ENCODE assay signal across 14 cellular contexts in genomic region chr10:104036518-104037260, GRCh38. TPM values are rescaled to one million over a fixed set of nuclear protein-coding genes. Genes with fewer than 3 reads are reported as not detected.
DNase-seq lines count a peak whose midpoint lies in the region; ATAC-seq, FAIRE-seq and TF ChIP-seq lines count a peak whose summit lies in the region.
"Had no signal": no experiment of that assay in that cellular context is flagged by ENCODE, and none has a peak within 500 bp of the region (broad histone marks: within the 10 kb centered on the region; RNA-seq: fewer than 3 reads in every experiment).

No MANE protein-coding gene starts in this region.

- no peak overlapping the region for H2AFZ ChIP-seq in HepG2 (ENCODE audit: low read length)

- H3K27ac Mint-ChIP-seq in glutamatergic neuron (ENCODE audit: unreplicated experiment), result peak overlapping the region; percentile 17
- H3K27ac Mint-ChIP-seq: CD8-positive, alpha-beta T cell had no signal

- H3K9me3 ChIP-seq in HepG2 (ENCODE audit: low read length), result no peaks in the 10 kb centered on the region
- no peaks in the 10 kb centered on the region for H3K9me3 ChIP-seq in right lobe of liver
- no peaks in the 10 kb centered on the region for H3K9me3 ChIP-seq in vagina
- no peaks in the 10 kb centered on the region for H3K9me3 ChIP-seq in spleen

- H3K4me3 ChIP-seq in HepG2 (replicated peaks in 1 of 3; ENCODE audit: insufficient read depth in 1 of 3, low read depth in 2 of 3, low read length in 3 of 3), result no peak overlapping the region
- H3K4me3 ChIP-seq in right lobe of liver, result no peak overlapping the region
- H3K4me3 ChIP-seq in vagina, result no peak overlapping the region
- no peak overlapping the region for H3K4me3 ChIP-seq in spleen

- WGBS in HepG2 (ENCODE audit: low lambda C conversion rate), result 35% methylated on average over 13 of the region's 21 CpGs
- 60% methylated on average over 10 of the region's 21 CpGs for WGBS in right lobe of liver (ENCODE audit: insufficient coverage, low coverage, low lambda C conversion rate, missing lambda C conversion rate)
- 69 to 78% (median 74%) methylated on average over 11 to 21 of the region's 21 CpGs for WGBS in spleen, 5 donors

- no peaks in the 10 kb centered on the region for H3K79me2 ChIP-seq in HepG2 (ENCODE audit: insufficient read depth, low read length)

- in situ Hi-C loops in HepG2 (cut with HindIII; ENCODE audit: extremely low pct_ligation_motif_present, low pct_unique_long_range_greater_than_20kb), result no loop called here

- no peak for DNase-seq in HepG2 (ENCODE audit: low spot score)
- DNase-seq in right lobe of liver, result no peak
- peak; percentile 1 for DNase-seq in NCI-H2227 treated with DMSO at 0.1 percent for 48 hours (lab: John Stamatoyannopoulos, UW)
- DNase-seq in glutamatergic neuron, result no peak
- DNase-seq in vagina (ENCODE audit: extremely low spot score in 2 of 2), result peak; percentile 72 to 81
- DNase-seq in HUDEP-2 (lab: John Stamatoyannopoulos, UW; ENCODE audit: unreplicated experiment in 76 of 76), result no peak
- DNase-seq in spleen, result no peak
- DNase-seq in foreskin melanocyte, result no peak
- DNase-seq: GF-D8, NCI-H226, Right ventricle myocardium superior had no signal

- H3K27me3 Mint-ChIP-seq in glutamatergic neuron (ENCODE audit: unreplicated experiment), result peaks cover 19% of the 10 kb centered on the region

- no peak overlapping the region for H3K4me2 ChIP-seq in HepG2 (ENCODE audit: low read depth, low read length)

- no peak for ATAC-seq in HepG2
- no peak for ATAC-seq in right lobe of liver
- ATAC-seq: CD8-positive, alpha-beta T cell; SK-N-SH treated with all-trans-retinoic acid at 6 μM for 48 hours had no signal

- BruUV-seq in HepG2 (replicated peaks; lab: Mats Ljungman, UMichigan), result no TSS peak

- TF ChIP-seq CTCF in HepG2 (CRISPR knock-in tag; IDR thresholded peaks at IDR 0.05), result no peak
- TF ChIP-seq CTCF in right lobe of liver (IDR thresholded peaks at IDR 0.05), result no peak
- no peak for TF ChIP-seq CTCF in glutamatergic neuron (IDR thresholded peaks at IDR 0.05; ENCODE audit: partially characterized antibody, unreplicated experiment)
- TF ChIP-seq CTCF in vagina (IDR thresholded peaks at IDR 0.05), result no peak
- TF ChIP-seq CTCF in spleen (IDR thresholded peaks at IDR 0.05 in 8 of 11, conservative IDR thresholded peaks at IDR 0.05 in 3 of 11), result no peak

- H3K36me3 ChIP-seq in HepG2 (replicated peaks in 1 of 2; ENCODE audit: control insufficient read depth in 1 of 2, insufficient read depth in 2 of 2, low read length in 2 of 2), result no peaks in the 10 kb centered on the region; a peak in 1 of 5 replicates
- no peaks in the 10 kb centered on the region for H3K36me3 ChIP-seq in right lobe of liver
- H3K36me3 ChIP-seq in vagina, result peaks cover 0 to 18% of the 10 kb centered on the region in 2 donors
- peaks cover 0 to 26% (median 0%) of the 10 kb centered on the region in 6 donors for H3K36me3 ChIP-seq in spleen

- H3K27me3 ChIP-seq in HepG2 (ENCODE audit: control insufficient read depth in 1 of 2, insufficient read depth in 2 of 2, low read length in 2 of 2), result peaks cover 0 to 11% of the 10 kb centered on the region in 2 experiments; a peak in 3 of 5 replicates
- no peaks in the 10 kb centered on the region for H3K27me3 ChIP-seq in right lobe of liver
- H3K27me3 ChIP-seq in vagina, result no peaks in the 10 kb centered on the region
- no peaks in the 10 kb centered on the region for H3K27me3 ChIP-seq in spleen (replicated peaks in 1 of 7)

- POLR2A ChIA-PET in HepG2 (lab: Yijun Ruan, JAX), result no interaction called here

- TF ChIP-seq EP300 in HepG2 (IDR thresholded peaks at IDR 0.05; ENCODE audit: low read depth in 2 of 2, low read length in 2 of 2) (no peak), HepG2 (CRISPR knock-in tag; IDR thresholded peaks at IDR 0.05; ENCODE audit: borderline replicate concordance) (no peak)

- TF ChIP-seq POLR2A in HepG2 (IDR thresholded peaks at IDR 0.05; ENCODE audit: insufficient read depth in 1 of 2, low read depth in 2 of 2, low read length in 2 of 2), result no peak
- no peak for TF ChIP-seq POLR2A in right lobe of liver (IDR thresholded peaks at IDR 0.05)
- no peak for TF ChIP-seq POLR2A in vagina (IDR thresholded peaks at IDR 0.05)
- TF ChIP-seq POLR2A in spleen (IDR thresholded peaks at IDR 0.05), result no peak

- H4K20me1 ChIP-seq in HepG2 (ENCODE audit: insufficient read depth, low read length), result no peaks in the 10 kb centered on the region

- no peak overlapping the region for H3K9ac ChIP-seq in HepG2 (ENCODE audit: insufficient read depth, low read depth, low read length)

- TF ChIP-seq RAD21 in HepG2 (CRISPR knock-in tag; IDR thresholded peaks at IDR 0.05), result no peak

- peaks cover 25% of the 10 kb centered on the region for H3K4me1 Mint-ChIP-seq in glutamatergic neuron (ENCODE audit: low read depth, unreplicated experiment)

- CTCF ChIA-PET in HepG2 (lab: Yijun Ruan, JAX; ENCODE audit: low intra/inter-chr PET ratio, low total read pairs), result no interaction called here

- peaks cover 19% of the 10 kb centered on the region for H3K9me3 Mint-ChIP-seq in glutamatergic neuron (ENCODE audit: unreplicated experiment)
- H3K9me3 Mint-ChIP-seq: CD8-positive, alpha-beta T cell had no signal

- no peak for FAIRE-seq in HepG2 (lab: Jason Lieb, UNC)
- FAIRE-seq: H54 had no signal

- peaks cover 6% of the 10 kb centered on the region for H3K36me3 Mint-ChIP-seq in glutamatergic neuron (ENCODE audit: unreplicated experiment)

- H3K4me1 ChIP-seq in HepG2 (ENCODE audit: insufficient read depth, low read length), result no peaks in the 10 kb centered on the region; the same call in 1 of the 2 replicates
- no peaks in the 10 kb centered on the region for H3K4me1 ChIP-seq in right lobe of liver
- no peaks in the 10 kb centered on the region for H3K4me1 ChIP-seq in vagina
- H3K4me1 ChIP-seq in spleen, result peaks cover 0 to 19% (median 0%) of the 10 kb centered on the region in 6 donors

- no peak overlapping the region for H3K27ac ChIP-seq in HepG2 (ENCODE audit: extremely low read length, insufficient read depth, low read length)
- no peak overlapping the region for H3K27ac ChIP-seq in right lobe of liver
- no peak overlapping the region for H3K27ac ChIP-seq in vagina
- no peak overlapping the region for H3K27ac ChIP-seq in spleen

- intact Hi-C loops in HepG2 (cut with micrococcal nuclease; ENCODE audit: unreplicated experiment), result no loop called here
- intact Hi-C loops in right lobe of liver (cut with DNase I), result no loop called here
- intact Hi-C loops in vagina (cut with DNase I), result no loop called here
- intact Hi-C loops in spleen (cut with DNase I; ENCODE audit: low total_unique reads), result no loop called here

- no peak overlapping the region for H3K4me3 Mint-ChIP-seq in glutamatergic neuron (ENCODE audit: unreplicated experiment)
- H3K4me3 Mint-ChIP-seq: CD8-positive, alpha-beta T cell had no signal

TF ChIP-seq in HepG2, 621 proteins besides CTCF, POLR2A, EP300 and RAD21:
- TF ChIP-seq MAFG (CRISPR knock-in tag; IDR thresholded peaks at IDR 0.05), result 0 out of 2 replicates have a peak, but pooled peaks have one; percentile 33
- TF ChIP-seq ZNF776 (CRISPR knock-in tag; IDR thresholded peaks at IDR 0.05), result no peak
- TF ChIP-seq ZBTB34 (CRISPR knock-in tag; IDR thresholded peaks at IDR 0.05), result no peak
- TF ChIP-seq ZNF562 (CRISPR knock-in tag; IDR thresholded peaks at IDR 0.05; ENCODE audit: borderline replicate concordance), result no peak
- TF ChIP-seq MAFF (IDR thresholded peaks at IDR 0.05; ENCODE audit: low read depth, low read length), result peak; percentile 96
- peak; percentile 96 to 97 for TF ChIP-seq MAFK (conservative IDR thresholded peaks at IDR 0.05 in 1 of 2, IDR thresholded peaks at IDR 0.05 in 1 of 2; ENCODE audit: low read length in 2 of 2)
- TF ChIP-seq JDP2 (CRISPR knock-in tag; IDR thresholded peaks at IDR 0.05; ENCODE audit: borderline replicate concordance), result no peak

RNA-seq across cellular contexts. Expression of gene COL17A1, which starts 49.0 kb away (rescaled TPM):
- total RNA-seq in HepG2 (2016; rRNA removed; fragmentation: Illumina TruSeq; extraction: Trizol), result not detected in 2 replicates
- not detected in 2 replicates for total RNA-seq in HepG2 (2016; cell fraction: cytosol; rRNA removed; fragmentation: Illumina TruSeq; extraction: Trizol; ENCODE audit: low read depth)
- total RNA-seq in HepG2 (2016; cell fraction: insoluble cytoplasmic fraction; rRNA removed; fragmentation: Illumina TruSeq; extraction: Trizol), result 0.09 TPM in 1 of 2 replicates, not detected in the other
- 0.21 TPM in 1 of 2 replicates, not detected in the other for total RNA-seq in HepG2 (2016; cell fraction: membrane; rRNA removed; fragmentation: Illumina TruSeq; extraction: Trizol)
- total RNA-seq in HepG2 (2016; cell fraction: nucleus; rRNA removed; fragmentation: Illumina TruSeq; extraction: Trizol), result not detected in 2 replicates
- 0.03 and 0.13 TPM in 2 replicates for polyA plus RNA-seq in HepG2 (2011; rRNA removed)
- 0.04 TPM in 1 of 2 replicates, not detected in the other for polyA plus RNA-seq in HepG2 (2011; cell fraction: cytosol; rRNA removed)
- polyA plus RNA-seq in HepG2 (2011; cell fraction: nucleus; rRNA removed), result 0.35 and 0.54 TPM in 2 replicates
- not detected in 2 replicates for polyA plus RNA-seq in HepG2 (2012)
- not detected in 2 replicates for polyA plus RNA-seq in HepG2 (2016; cell fraction: cytosol; fragmentation: Illumina TruSeq; extraction: Trizol; ENCODE audit: low read depth)
- polyA plus RNA-seq in HepG2 (2016; cell fraction: insoluble cytoplasmic fraction; fragmentation: Illumina TruSeq; extraction: Trizol; ENCODE audit: low read depth), result not detected in 2 replicates
- not detected in 2 replicates for polyA plus RNA-seq in HepG2 (2016; cell fraction: membrane; fragmentation: Illumina TruSeq; extraction: Trizol; ENCODE audit: low read depth)
- polyA plus RNA-seq in HepG2 (2016; cell fraction: nucleus; fragmentation: Illumina TruSeq; extraction: Trizol; ENCODE audit: insufficient read depth, low read depth), result 0.32 TPM in 1 of 2 replicates, not detected in the other
- polyA minus RNA-seq in HepG2 (2011; rRNA and poly(A)+ RNA removed; ENCODE audit: low replicate concordance), result 0.92 and 1.6 TPM in 2 replicates
- polyA minus RNA-seq in HepG2 (2011; cell fraction: cytosol; rRNA and poly(A)+ RNA removed), result not detected in 2 replicates
- 0.25 TPM in 1 of 2 replicates, not detected in the other for polyA minus RNA-seq in HepG2 (2011; cell fraction: nucleus; rRNA and poly(A)+ RNA removed)
- total RNA-seq in right lobe of liver, result under 1 TPM in 2 of 6 experiments, not detected in 4; 0.11 to 0.12 TPM
- total RNA-seq in glutamatergic neuron (ENCODE audit: unreplicated experiment), result not detected
- total RNA-seq in vagina, result 149 TPM
- 1 to 10 TPM in 6 of 7 donors, under 1 TPM in 1; 0.52 to 5.9 (median 1.8) TPM for total RNA-seq in spleen
- polyA plus RNA-seq in spleen, result 1 to 10 TPM in 2 of 3 donors, under 1 TPM in 1; 0.50 to 2.0 (median 1.3) TPM
- total RNA-seq: CD8-positive, alpha-beta T cell; Right ventricle myocardium superior had no signal

Comparison
In these comparisons a context has a peak if more than half of its experiments do, and no peak if none do; other contexts are left out.
1. DNase-seq: peak in NCI-H2227 treated with DMSO at 0.1 percent for 48 hours (single experiment) and vagina (2 of 2); none in HepG2 (single experiment), right lobe of liver (0 of 3), glutamatergic neuron (single experiment), HUDEP-2 (0 of 76), spleen (single experiment) and foreskin melanocyte (single experiment).
2. RNA of gene COL17A1, which starts 49.0 kb away (total RNA-seq): 149 TPM in vagina (single experiment); 0.52 to 5.9 TPM in spleen, not detected in glutamatergic neuron (single experiment), 0.11 to 0.12 TPM in right lobe of liver and 0.09 to 0.21 TPM in HepG2; every median in the first group is over 10 times any median in the second.